Comparison of ENCODE assay signal across 8 cellular contexts in genomic region chr4:89469930-89470375, GRCh38.
DNase-seq lines count a peak whose midpoint lies in the region; ATAC-seq and TF ChIP-seq lines count a peak whose summit lies in the region.

No MANE protein-coding gene starts in this region.

- H3K56ac ChIP-seq in IMR-90 (ENCODE audit: extremely low read depth, insufficient read depth, low read length) = peak overlapping the region; percentile 47; the same call in 1 of the 2 replicates

- BruUV-seq in IMR-90 (replicated peaks; lab: Mats Ljungman, UMichigan) = no TSS peak

- no peak overlapping the region; the same call in 1 of the 2 replicates for H3K9ac ChIP-seq in IMR-90 (ENCODE audit: low read depth, low read length)

- no peak overlapping the region for H2AK9ac ChIP-seq in IMR-90 (replicated peaks; ENCODE audit: low read depth, low read length, poor library complexity)

- no peaks in the 10 kb centered on the region for H3K9me1 ChIP-seq in IMR-90 (ENCODE audit: insufficient read depth, low read length)

- H4K20me1 ChIP-seq in IMR-90 (ENCODE audit: insufficient read depth, low read length) = no peaks in the 10 kb centered on the region

- ATAC-seq in GM21529 (IDR thresholded peaks at IDR 0.05; ENCODE audit: unreplicated experiment) = peak; percentile 85
- peak; percentile 85 for ATAC-seq in IMR-90 (ENCODE audit: low read depth)
- ATAC-seq in WTC11 = no peak

- no peak overlapping the region for H2AFZ ChIP-seq in IMR-90 (replicated peaks; ENCODE audit: low read length, poor library complexity)

- H3K4me2 ChIP-seq in IMR-90 (ENCODE audit: low read depth, low read length) = peak overlapping the region; percentile 87

- intact Hi-C loops in IMR-90 (cut with micrococcal nuclease) = no loop called here

- no CpG with 5 or more reads among the region's 5 CpGs for WGBS in IMR-90 (ENCODE audit: extremely low coverage in 2 of 2, insufficient read length in 1 of 2), 2 experiments

- H3K9me3 Mint-ChIP-seq in activated naive CD8-positive, alpha-beta T cell (ENCODE audit: low read depth) = no peaks in the 10 kb centered on the region
- H3K9me3 Mint-ChIP-seq in WTC11 = no peaks in the 10 kb centered on the region

- in situ Hi-C loops in IMR-90 (cut with MboI; ENCODE audit: low sequenced_read_pairs) = no loop called here

- peaks cover 29% of the 10 kb centered on the region for H3K4me1 Mint-ChIP-seq in activated naive CD8-positive, alpha-beta T cell (ENCODE audit: low read depth)
- no peaks in the 10 kb centered on the region for H3K4me1 Mint-ChIP-seq in WTC11

- peak overlapping the region in 1 of 2 experiments; percentile 59; a peak in 3 of 4 replicates for H4K8ac ChIP-seq in IMR-90 (ENCODE audit: low read depth in 2 of 2, low read length in 2 of 2)

- H3K27me3 Mint-ChIP-seq in activated naive CD8-positive, alpha-beta T cell = no peaks in the 10 kb centered on the region
- no peaks in the 10 kb centered on the region for H3K27me3 Mint-ChIP-seq in WTC11 (ENCODE audit: low read depth)

- peak overlapping the region; percentile 77; the same call in 1 of the 2 replicates for H3K18ac ChIP-seq in IMR-90 (ENCODE audit: low read depth, low read length)

- peak overlapping the region; percentile 31; the same call in 1 of the 2 replicates for H3K23ac ChIP-seq in IMR-90 (ENCODE audit: low read depth, low read length)

- TF ChIP-seq POLR2A in IMR-90 (IDR thresholded peaks at IDR 0.05; ENCODE audit: low read depth, low read length) = no peak

- H2BK120ac ChIP-seq in IMR-90 (ENCODE audit: low read depth, low read length) = peak overlapping the region; percentile 62; the same call in 1 of the 2 replicates

- H3K9me3 ChIP-seq in IMR-90 (ENCODE audit: control insufficient read depth, insufficient read depth, low read length) = no peaks in the 10 kb centered on the region

- peak overlapping the region; percentile 70 for H3K4me3 Mint-ChIP-seq in activated naive CD8-positive, alpha-beta T cell
- H3K4me3 Mint-ChIP-seq in WTC11 = no peak overlapping the region

- peak overlapping the region; percentile 23; the same call in 1 of the 2 replicates for H3K4ac ChIP-seq in IMR-90 (ENCODE audit: low read depth, low read length)

- H3K36me3 ChIP-seq in IMR-90 (ENCODE audit: control insufficient read depth, insufficient read depth, low read length) = no peaks in the 10 kb centered on the region

- no peaks in the 10 kb centered on the region for H3K27me3 ChIP-seq in IMR-90 (ENCODE audit: control insufficient read depth, insufficient read depth, low read length)

- H3K27ac ChIP-seq in IMR-90 (ENCODE audit: insufficient read depth, low read length) = peak overlapping the region; percentile 13; the same call in 1 of the 2 replicates

- H2AK5ac ChIP-seq in IMR-90 (ENCODE audit: low read depth, low read length) = no peak overlapping the region

- no peaks in the 10 kb centered on the region for H3K36me3 Mint-ChIP-seq in activated naive CD8-positive, alpha-beta T cell
- H3K36me3 Mint-ChIP-seq in WTC11 = no peaks in the 10 kb centered on the region

- no peaks in the 10 kb centered on the region for H3K79me1 ChIP-seq in IMR-90 (ENCODE audit: low read depth in 1 of 2, low read length in 2 of 2)

- H4K5ac ChIP-seq in IMR-90 (ENCODE audit: low read depth, low read length) = peak overlapping the region; percentile 46; the same call in 1 of the 2 replicates

- peak; percentile 94 for DNase-seq in ELR (ENCODE audit: low read depth)
- peak; percentile 98 for DNase-seq in IMR-90
- DNase-seq in left kidney (ENCODE audit: low read depth, low spot score) = peak; percentile 32
- no peak for DNase-seq in WTC11 (ENCODE audit: low spot score)
- no peak for DNase-seq in NCI-H2081 (lab: John Stamatoyannopoulos, UW)
- no peak for DNase-seq in NCI-H1436 treated with DMSO at 0.1 percent for 48 hours (lab: John Stamatoyannopoulos, UW)

- 0 out of 2 replicates have a peak, but pooled peaks have one; percentile 1 for TF ChIP-seq RAD21 in IMR-90 (IDR thresholded peaks at IDR 0.05; ENCODE audit: low read length)

- peak overlapping the region; percentile 54; the same call in 1 of the 2 replicates for H2BK20ac ChIP-seq in IMR-90 (ENCODE audit: low read depth, low read length)

- POLR2A ChIA-PET in IMR-90 (lab: Charles Lee; ENCODE audit: unreplicated experiment) (interaction anchor here (1.3 kb wide), 1 partner anchor 16 kb away, joined by 3 read pairs; no protein-coding TSS in a partner anchor), WTC11 (lab: Charles Lee) (no interaction called here)

- H2BK15ac ChIP-seq in IMR-90 (ENCODE audit: low read depth, low read length) = no peak overlapping the region

- peak overlapping the region; percentile 47 for H3K27ac Mint-ChIP-seq in activated naive CD8-positive, alpha-beta T cell
- H3K27ac Mint-ChIP-seq in WTC11 = no peak overlapping the region

- peak overlapping the region; percentile 20; the same call in 1 of the 2 replicates for H3K4me3 ChIP-seq in IMR-90 (ENCODE audit: insufficient read depth, low read depth, low read length)

- CTCF ChIA-PET in IMR-90 (lab: Yijun Ruan, JAX) (interaction anchor here (0.6 to 1.5 kb wide), 2 partner anchors 13 to 346 kb away, joined by 3 read pairs; no protein-coding TSS in a partner anchor), WTC11 (lab: Charles Lee) (no interaction called here)

- dilution Hi-C loops in IMR-90 (cut with HindIII; ENCODE audit: low sequenced_read_pairs, unreplicated experiment) = no loop called here

- H3K4me1 ChIP-seq in IMR-90 (ENCODE audit: control insufficient read depth, insufficient read depth, low read length) = peaks cover 4% of the 10 kb centered on the region

- 0 out of 2 replicates have a peak overlapping the region, but pooled peaks have one; percentile 12 for H4K91ac ChIP-seq in IMR-90 (ENCODE audit: insufficient read depth, low read depth, low read length)

- TF ChIP-seq CTCF in IMR-90 (conservative IDR thresholded peaks at IDR 0.05; ENCODE audit: low read depth, low read length) (no peak), WTC11 (IDR thresholded peaks at IDR 0.05) (no peak)

- no peak overlapping the region for H3K14ac ChIP-seq in IMR-90 (replicated peaks; ENCODE audit: low read depth, low read length)

- peak overlapping the region; percentile 77 for H2BK5ac ChIP-seq in IMR-90 (ENCODE audit: low read depth, low read length, poor library complexity, severe bottlenecking)

TF ChIP-seq in IMR-90, 13 proteins besides CTCF, POLR2A, EP300 and RAD21:
- TF ChIP-seq MAFK (IDR thresholded peaks at IDR 0.05; ENCODE audit: low read depth, low read length) = peak; percentile 56; the same call in 1 of the 2 replicates
- TF ChIP-seq BHLHE40 (IDR thresholded peaks at IDR 0.05; ENCODE audit: low read depth, low read length) = peak; percentile 98
- 0 out of 2 replicates have a peak, but pooled peaks have one; percentile 23 for TF ChIP-seq MXI1 (IDR thresholded peaks at IDR 0.05; ENCODE audit: borderline replicate concordance, low read depth, low read length)
- peak; percentile 66 for TF ChIP-seq FOS (IDR thresholded peaks at IDR 0.05; ENCODE audit: low read depth, low read length)
- no peak for TF ChIP-seq RCOR1 (IDR thresholded peaks at IDR 0.05; ENCODE audit: insufficient replicate concordance, low read length)
- no peak for TF ChIP-seq SMC3 (IDR thresholded peaks at IDR 0.05; ENCODE audit: low read depth, low read length)
- peak; percentile 79 for TF ChIP-seq USF2 (IDR thresholded peaks at IDR 0.05; ENCODE audit: low read depth, low read length)
TF ChIP-seq in IMR-90: peak in this region for 5.

TF ChIP-seq in WTC11, 78 proteins besides CTCF, POLR2A, EP300 and RAD21:
- TF ChIP-seq IRF2 (CRISPR knock-in tag; IDR thresholded peaks at IDR 0.05; ENCODE audit: borderline replicate concordance, low read depth) (no peak), ZNF416 (CRISPR knock-in tag; IDR thresholded peaks at IDR 0.05) (no peak), MYBL2 (CRISPR knock-in tag; IDR thresholded peaks at IDR 0.05) (no peak), NR3C1 (CRISPR knock-in tag; conservative IDR thresholded peaks at IDR 0.05; ENCODE audit: low read depth) (no peak), ZNF396 (CRISPR knock-in tag; IDR thresholded peaks at IDR 0.05; ENCODE audit: borderline replicate concordance) (no peak), NR2C2 (CRISPR knock-in tag; IDR thresholded peaks at IDR 0.05) (no peak), USF1 (CRISPR knock-in tag; IDR thresholded peaks at IDR 0.05) (no peak), SMAD3 (CRISPR knock-in tag; IDR thresholded peaks at IDR 0.05; ENCODE audit: borderline replicate concordance) (no peak), ZNF138 (CRISPR knock-in tag; conservative IDR thresholded peaks at IDR 0.05) (no peak), NFE2L1 (CRISPR knock-in tag; IDR thresholded peaks at IDR 0.05) (no peak), ZNF232 (CRISPR knock-in tag; IDR thresholded peaks at IDR 0.05) (no peak), RELA (CRISPR knock-in tag; IDR thresholded peaks at IDR 0.05; ENCODE audit: borderline replicate concordance) (no peak), NFYB (CRISPR knock-in tag; conservative IDR thresholded peaks at IDR 0.05; ENCODE audit: low read depth) (no peak), SMAD4 (CRISPR knock-in tag; IDR thresholded peaks at IDR 0.05) (no peak)

Comparison
In these comparisons a context has a peak if more than half of its experiments do, and no peak if none do; other contexts are left out.
1. DNase-seq: peak in ELR (single experiment), IMR-90 (single experiment) and left kidney (single experiment); none in WTC11 (single experiment), NCI-H2081 (0 of 2) and NCI-H1436 treated with DMSO at 0.1 percent for 48 hours (single experiment).